In the genomic region with DNA sequence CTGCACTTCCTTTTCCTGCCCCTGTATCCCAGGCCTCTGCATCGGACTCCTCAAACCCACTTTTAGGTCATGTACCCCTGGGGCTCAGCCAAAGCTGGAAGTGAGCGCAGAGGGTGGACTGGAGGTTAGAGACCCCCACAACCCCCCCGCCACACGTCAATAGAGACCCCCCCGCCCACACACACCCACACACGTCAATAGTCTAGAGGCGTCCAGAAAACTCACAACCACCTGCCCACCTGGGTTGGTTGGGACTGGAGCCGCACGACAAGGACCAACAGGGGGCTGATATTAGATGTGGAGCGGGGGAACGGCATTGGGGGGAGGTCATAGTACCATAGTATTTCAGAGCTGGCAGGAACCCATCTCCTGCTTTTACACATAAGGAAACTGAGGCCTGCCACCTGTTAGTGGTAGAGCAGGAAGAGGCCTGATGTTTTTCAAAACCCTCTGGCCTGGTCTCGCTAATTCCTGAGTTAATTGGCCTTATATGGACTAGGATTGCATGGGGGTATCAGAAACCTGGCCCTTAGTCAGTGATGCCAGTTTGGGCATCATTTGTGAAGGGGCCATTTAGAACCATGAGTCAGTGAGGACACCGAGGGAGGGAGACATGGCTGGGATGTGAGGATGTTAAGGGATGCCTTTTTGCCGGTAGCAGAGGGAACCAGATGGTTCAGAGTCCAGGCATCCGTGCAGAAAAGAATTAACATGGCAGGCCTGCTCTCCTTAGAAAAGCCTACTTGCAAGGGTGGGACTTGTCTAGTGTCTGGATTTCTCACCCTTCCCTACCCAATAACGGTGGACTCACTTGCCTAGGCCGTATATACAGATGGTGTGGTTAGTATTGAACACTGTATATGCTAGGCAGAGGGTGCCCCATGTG, we compare ENCODE assay signal across 8 cellular contexts. TPM values are rescaled to one million over a fixed set of nuclear protein-coding genes. Genes with fewer than 3 reads are reported as not detected.
DNase-seq lines count a peak whose midpoint lies in the region; ATAC-seq, FAIRE-seq and TF ChIP-seq lines count a peak whose summit lies in the region.

No MANE protein-coding gene starts in this region.

- H3K9ac ChIP-seq in keratinocyte (ENCODE audit: control insufficient read depth, extremely low read depth, insufficient read depth, low read length) = peak overlapping the region; percentile 78

- peak; percentile 11 for DNase-seq in activated CD4-positive, alpha-beta T cell treated with anti-CD3 and anti-CD28 coated beads for 36 hours
- no peak for DNase-seq in activated CD4-positive, alpha-beta T cell treated with anti-CD3 and anti-CD28 coated beads for 48 hours
- DNase-seq in keratinocyte (ENCODE audit: low read depth, low spot score) = no peak
- no peak for DNase-seq in amniotic stem cell (lab: John Stamatoyannopoulos, UW)
- DNase-seq in NCI-H146 (lab: John Stamatoyannopoulos, UW) = no peak

- H3K27ac ChIP-seq in keratinocyte (ENCODE audit: control insufficient read depth, insufficient read depth, low read length) (no peak overlapping the region), temporal lobe (ENCODE audit: low read depth, low read length) (peak overlapping the region; percentile 66)

- ATAC-seq in activated CD4-positive, alpha-beta T cell treated with anti-CD3 and anti-CD28 coated beads for 36 hours = no peak
- ATAC-seq in activated T-helper 17 cell treated with anti-CD3 and anti-CD28 coated beads, Interleukin-2, amount 50 U/mL, for 72 hours (replicated peaks) = no peak
- no peak for ATAC-seq in HG03460 (IDR thresholded peaks at IDR 0.05; ENCODE audit: unreplicated experiment)

- no peaks in the 10 kb centered on the region for H3K9me1 ChIP-seq in keratinocyte (ENCODE audit: control insufficient read depth, extremely low read depth, insufficient read depth, low read length)

- H3K9me3 Mint-ChIP-seq in activated CD4-positive, alpha-beta T cell treated with anti-CD3 and anti-CD28 coated beads for 36 hours (ENCODE audit: low read depth) = no peaks in the 10 kb centered on the region
- H3K9me3 Mint-ChIP-seq in activated T-helper 17 cell treated with anti-CD3 and anti-CD28 coated beads, Interleukin-2, amount 50 U/mL, for 72 hours = no peaks in the 10 kb centered on the region

- H3K36me3 ChIP-seq in keratinocyte (ENCODE audit: control insufficient read depth in 2 of 2, extremely low read depth in 1 of 2, insufficient read depth in 2 of 2, low read length in 2 of 2) = no peaks in the 10 kb centered on the region

- H3K9me3 ChIP-seq in keratinocyte (ENCODE audit: control insufficient read depth, low read depth, low read length) = no peaks in the 10 kb centered on the region

- H2AFZ ChIP-seq in keratinocyte (ENCODE audit: control insufficient read depth, low read length) = no peak overlapping the region

- no peaks in the 10 kb centered on the region for H4K20me1 ChIP-seq in keratinocyte (ENCODE audit: control insufficient read depth, extremely low read depth, insufficient read depth, low read length)

- TF ChIP-seq CTCF in keratinocyte (optimal IDR thresholded peaks at IDR 0.05 in 1 of 3, IDR thresholded peaks at IDR 0.05 in 1 of 3, conservative IDR thresholded peaks at IDR 0.05 in 1 of 3; ENCODE audit: extremely low read depth in 1 of 3, insufficient read depth in 2 of 3, low read length in 3 of 3) = no peak

- no peak for FAIRE-seq in keratinocyte (lab: Jason Lieb, UNC)

- no peaks in the 10 kb centered on the region for H3K27me3 ChIP-seq in keratinocyte (ENCODE audit: control insufficient read depth, extremely low read depth, insufficient read depth, low read length)

- CTCF ChIA-PET in activated CD4-positive, alpha-beta T cell treated with anti-CD3 and anti-CD28 coated beads for 36 hours (lab: Charles Lee) = interaction anchor here (0.6 to 1.0 kb wide), 2 partner anchors 22 to 427 kb away, joined by 3 to 4 read pairs; no protein-coding TSS in a partner anchor

- intact Hi-C loops in activated CD4-positive, alpha-beta T cell treated with anti-CD3 and anti-CD28 coated beads for 36 hours (cut with DNase I, micrococcal nuclease) = loop anchor here (2.0 kb wide), 3 partner anchors 399 to 759 kb away; partner anchors contain the start of genes DTL (in 1 of the 2), FLVCR1 (in 1 of the 2), INTS7 (in 1 of the 2) and NEK2 (in 1 of the 2)

- H3K27me3 Mint-ChIP-seq in activated CD4-positive, alpha-beta T cell treated with anti-CD3 and anti-CD28 coated beads for 36 hours = no peaks in the 10 kb centered on the region
- H3K27me3 Mint-ChIP-seq in activated T-helper 17 cell treated with anti-CD3 and anti-CD28 coated beads, Interleukin-2, amount 50 U/mL, for 72 hours = no peaks in the 10 kb centered on the region

- peaks cover 2% of the 10 kb centered on the region for H3K36me3 Mint-ChIP-seq in activated CD4-positive, alpha-beta T cell treated with anti-CD3 and anti-CD28 coated beads for 36 hours (ENCODE audit: low read depth)
- H3K36me3 Mint-ChIP-seq in activated T-helper 17 cell treated with anti-CD3 and anti-CD28 coated beads, Interleukin-2, amount 50 U/mL, for 72 hours (ENCODE audit: low read depth) = no peaks in the 10 kb centered on the region

- peaks cover 13% of the 10 kb centered on the region for H3K4me1 ChIP-seq in keratinocyte (ENCODE audit: control insufficient read depth, extremely low read depth, insufficient read depth, low read length)

- peaks cover 21% of the 10 kb centered on the region for H3K79me2 ChIP-seq in keratinocyte (ENCODE audit: control insufficient read depth, insufficient read depth, low read length)

- dilution Hi-C loops in keratinocyte (cut with MboI; ENCODE audit: extremely low pct_ligation_motif_present, low sequenced_read_pairs) = no loop called here

- H3K4me3 Mint-ChIP-seq in activated CD4-positive, alpha-beta T cell treated with anti-CD3 and anti-CD28 coated beads for 36 hours = peak overlapping the region; percentile 75
- peak overlapping the region; percentile 76 for H3K4me3 Mint-ChIP-seq in activated T-helper 17 cell treated with anti-CD3 and anti-CD28 coated beads, Interleukin-2, amount 50 U/mL, for 72 hours

- H3K4me2 ChIP-seq in keratinocyte (ENCODE audit: control insufficient read depth, extremely low read depth, insufficient read depth, low read depth, low read length) = peak overlapping the region; percentile 52

- POLR2A ChIA-PET in activated CD4-positive, alpha-beta T cell treated with anti-CD3 and anti-CD28 coated beads for 36 hours (lab: Charles Lee) = no interaction called here

- H3K27ac Mint-ChIP-seq in activated CD4-positive, alpha-beta T cell treated with anti-CD3 and anti-CD28 coated beads for 36 hours = no peak overlapping the region
- peak overlapping the region; percentile 48 for H3K27ac Mint-ChIP-seq in activated T-helper 17 cell treated with anti-CD3 and anti-CD28 coated beads, Interleukin-2, amount 50 U/mL, for 72 hours

- H3K4me1 Mint-ChIP-seq in activated CD4-positive, alpha-beta T cell treated with anti-CD3 and anti-CD28 coated beads for 36 hours = peaks cover 39% of the 10 kb centered on the region
- H3K4me1 Mint-ChIP-seq in activated T-helper 17 cell treated with anti-CD3 and anti-CD28 coated beads, Interleukin-2, amount 50 U/mL, for 72 hours = peaks cover 18% of the 10 kb centered on the region

- H3K4me3 ChIP-seq in keratinocyte (ENCODE audit: control insufficient read depth in 2 of 3, extremely low read depth in 1 of 3, insufficient read depth in 2 of 3, low read depth in 1 of 3, low read length in 3 of 3) = peak overlapping the region; percentile 59 to 70 (median 62)

RNA-seq across cellular contexts. Expression of gene NENF, which starts 1.1 kb away (rescaled TPM):
- total RNA-seq in activated CD4-positive, alpha-beta T cell treated with anti-CD3 and anti-CD28 coated beads for 36 hours = 10 to 100 TPM; 30.8 to 34.1 TPM
- 10 to 100 TPM; 43.9 to 49.7 TPM for total RNA-seq in activated T-helper 17 cell treated with anti-CD3 and anti-CD28 coated beads, Interleukin-2, amount 50 U/mL, for 72 hours
- 37.8 to 72.2 TPM (median 65.6 TPM) in 3 replicates for polyA plus RNA-seq in keratinocyte
- 51.0 TPM for polyA plus RNA-seq in keratinocyte (2011; ENCODE audit: low read depth)
- polyA plus RNA-seq in keratinocyte (2011; cell fraction: cytosol; rRNA removed) = 48.5 and 56.2 TPM in 2 replicates
- 13.9 and 14.0 TPM in 2 replicates for polyA plus RNA-seq in keratinocyte (2011; cell fraction: nucleus; rRNA removed)
- 45.7 and 68.9 TPM in 2 replicates for polyA plus RNA-seq in keratinocyte (2012; ENCODE audit: low replicate concordance)
- polyA minus RNA-seq in keratinocyte = 14.9 to 21.2 TPM (median 20.1 TPM) in 3 replicates
- 32.8 TPM for polyA minus RNA-seq in keratinocyte (2011; cell fraction: cytosol; rRNA and poly(A)+ RNA removed)
- 3.7 and 5.5 TPM in 2 replicates for polyA minus RNA-seq in keratinocyte (2011; cell fraction: nucleus; rRNA and poly(A)+ RNA removed)
- total RNA-seq in temporal lobe = 19.9 TPM

RNA-seq across cellular contexts. Expression of gene PACC1, which starts 19.1 kb away (rescaled TPM):
- 10 to 100 TPM in 1 of 2 experiments, 1 to 10 TPM in 1; 9.2 to 13.8 TPM for total RNA-seq in activated CD4-positive, alpha-beta T cell treated with anti-CD3 and anti-CD28 coated beads for 36 hours
- 10 to 100 TPM in 1 of 2 donors, 1 to 10 TPM in 1; 5.3 to 16.4 TPM for total RNA-seq in activated T-helper 17 cell treated with anti-CD3 and anti-CD28 coated beads, Interleukin-2, amount 50 U/mL, for 72 hours
- polyA plus RNA-seq in keratinocyte = 11.5 to 16.5 TPM (median 12.7 TPM) in 3 replicates
- 9.2 TPM for polyA plus RNA-seq in keratinocyte (2011; ENCODE audit: low read depth)
- 8.0 and 8.6 TPM in 2 replicates for polyA plus RNA-seq in keratinocyte (2011; cell fraction: cytosol; rRNA removed)
- 20.7 and 23.3 TPM in 2 replicates for polyA plus RNA-seq in keratinocyte (2011; cell fraction: nucleus; rRNA removed)
- polyA plus RNA-seq in keratinocyte (2012; ENCODE audit: low replicate concordance) = 7.8 and 8.5 TPM in 2 replicates
- polyA minus RNA-seq in keratinocyte = 12.5 to 19.6 TPM (median 15.5 TPM) in 3 replicates
- polyA minus RNA-seq in keratinocyte (2011; cell fraction: cytosol; rRNA and poly(A)+ RNA removed) = 15.5 TPM
- 12.8 and 16.6 TPM in 2 replicates for polyA minus RNA-seq in keratinocyte (2011; cell fraction: nucleus; rRNA and poly(A)+ RNA removed)
- total RNA-seq in temporal lobe = 19.4 TPM
